9 cellular contexts compared by ENCODE assay signal in the genomic region with DNA sequence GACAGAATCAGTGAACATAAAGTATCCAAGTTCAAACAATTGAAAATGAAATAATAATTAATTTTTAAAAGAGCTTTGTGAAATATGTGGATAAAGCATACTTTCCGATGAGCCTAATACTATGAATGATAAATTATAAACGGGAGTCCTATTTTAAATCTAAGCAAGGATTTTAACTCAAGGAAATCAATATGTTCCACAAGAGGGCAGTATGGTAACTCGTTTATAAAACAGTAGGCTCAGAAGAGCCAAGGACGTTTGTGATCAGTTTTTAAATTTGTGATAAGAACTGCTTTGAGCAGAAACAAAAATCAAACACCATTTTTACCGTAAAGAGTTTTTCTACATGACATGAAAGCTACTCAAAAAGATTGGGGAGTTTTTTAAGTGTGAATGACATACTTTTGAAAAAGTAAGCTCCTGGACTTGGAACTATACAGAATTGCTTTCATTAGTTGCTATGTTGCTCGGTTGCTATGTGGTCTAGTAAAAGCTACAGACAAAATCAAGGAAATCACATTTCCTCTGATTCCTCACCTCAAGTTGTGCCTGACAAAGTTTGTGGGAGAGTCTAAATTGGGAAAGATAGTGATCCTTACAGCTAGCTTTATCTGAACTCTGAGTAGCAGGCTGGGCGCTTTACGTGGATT. TPM values are rescaled to one million over a fixed set of nuclear protein-coding genes. Genes with fewer than 3 reads are reported as not detected.
A peak's percentile ranks its signal among the peaks of the same experiment; 100 is the strongest.
DNase-seq lines count a peak whose midpoint lies in the region; ATAC-seq and TF ChIP-seq lines count a peak whose summit lies in the region.
"Had no signal": no experiment of that assay in that cellular context is flagged by ENCODE, and none has a peak within 500 bp of the region (broad histone marks: within the 10 kb centered on the region; RNA-seq: fewer than 3 reads in every experiment).

No MANE protein-coding gene starts in this region.

- H3K36me3 ChIP-seq in Karpas-422 (ENCODE audit: insufficient read depth, low read length) (no peaks in the 10 kb centered on the region), SU-DHL-6 (ENCODE audit: low read length) (no peaks in the 10 kb centered on the region)

- no peak for ATAC-seq in HG02938 (IDR thresholded peaks at IDR 0.05; ENCODE audit: unreplicated experiment)
- no peak for ATAC-seq in GM18858 (IDR thresholded peaks at IDR 0.05; ENCODE audit: unreplicated experiment)

- H2AFZ ChIP-seq in Karpas-422 (ENCODE audit: low read length), result no peak overlapping the region
- no peak overlapping the region for H2AFZ ChIP-seq in SU-DHL-6 (ENCODE audit: low read depth, low read length, severe bottlenecking)

- H3K27ac ChIP-seq in Karpas-422 (ENCODE audit: low read length), result no peak overlapping the region
- H3K27ac ChIP-seq in SU-DHL-6 (ENCODE audit: low read depth, low read length), result no peak overlapping the region

- H3K9me2 ChIP-seq in Karpas-422 (replicated peaks; ENCODE audit: insufficient read depth, low read length) (no peaks in the 10 kb centered on the region), SU-DHL-6 (replicated peaks; ENCODE audit: insufficient read depth, low read length) (no peaks in the 10 kb centered on the region)

- TF ChIP-seq CTCF in SU-DHL-6 (IDR thresholded peaks at IDR 0.05; ENCODE audit: insufficient read depth, low read length, poor library complexity, severe bottlenecking), result peak; percentile 22

- H3K79me2 ChIP-seq in Karpas-422 (ENCODE audit: low read length), result no peaks in the 10 kb centered on the region
- no peaks in the 10 kb centered on the region for H3K79me2 ChIP-seq in SU-DHL-6 (ENCODE audit: insufficient read depth, low read length)

- H3K9me3 ChIP-seq in Karpas-422 (ENCODE audit: low read length) (no peaks in the 10 kb centered on the region), SU-DHL-6 (ENCODE audit: insufficient read depth, low read length) (no peaks in the 10 kb centered on the region)

- no peaks in the 10 kb centered on the region for H4K20me1 ChIP-seq in Karpas-422 (ENCODE audit: insufficient read depth, low read depth, low read length)
- H4K20me1 ChIP-seq in SU-DHL-6 (ENCODE audit: low read depth, low read length), result no peaks in the 10 kb centered on the region

- DNase-seq in DMS53 (lab: John Stamatoyannopoulos, UW) (peak; percentile 85), Karpas-422 (peak; percentile 80), globus pallidus (ENCODE audit: low spot score) (peak; percentile 37), skeletal muscle cell (ENCODE audit: low read depth) (peak; percentile 5)
- DNase-seq in stimulated activated CD8-positive, alpha-beta memory T cell treated with anti-CD3 and anti-CD28 coated beads, Interleukin-4, amount 100 ng/mL, for 48 hours, result no peak

- no peaks in the 10 kb centered on the region for H3K4me1 ChIP-seq in Karpas-422 (ENCODE audit: low read length)

- H3F3A ChIP-seq in SU-DHL-6 (ENCODE audit: insufficient read depth), result no peaks in the 10 kb centered on the region

- H3K4me2 ChIP-seq in Karpas-422 (ENCODE audit: low read depth, low read length, poor library complexity, severe bottlenecking) (no peak overlapping the region), SU-DHL-6 (ENCODE audit: low read depth, low read length, poor library complexity, severe bottlenecking) (no peak overlapping the region)

- no peak overlapping the region for H3K9ac ChIP-seq in Karpas-422 (ENCODE audit: low read length)
- no peak overlapping the region for H3K9ac ChIP-seq in SU-DHL-6 (ENCODE audit: low read length)

- H3K4me3 ChIP-seq in Karpas-422 (ENCODE audit: low read length) (no peak overlapping the region), SU-DHL-6 (ENCODE audit: insufficient read depth, low read length, poor library complexity, severe bottlenecking) (no peak overlapping the region), skeletal muscle cell (ENCODE audit: low read depth, low read length) (no peak overlapping the region)

- H3K27me3 ChIP-seq in Karpas-422 (ENCODE audit: low read length), result no peaks in the 10 kb centered on the region
- no peaks in the 10 kb centered on the region for H3K27me3 ChIP-seq in SU-DHL-6 (ENCODE audit: low read length)

RNA-seq across cellular contexts. Expression of a gene that starts 11.8 kb away (rescaled TPM):
- total RNA-seq in Karpas-422 (2014; rRNA removed; shearing (Covaris generic); ENCODE audit: low replicate concordance), result not detected in 2 replicates
- total RNA-seq: skeletal muscle tissue had no signal
